Comparison of ENCODE assay signal across 35 cellular contexts in the genomic region with DNA sequence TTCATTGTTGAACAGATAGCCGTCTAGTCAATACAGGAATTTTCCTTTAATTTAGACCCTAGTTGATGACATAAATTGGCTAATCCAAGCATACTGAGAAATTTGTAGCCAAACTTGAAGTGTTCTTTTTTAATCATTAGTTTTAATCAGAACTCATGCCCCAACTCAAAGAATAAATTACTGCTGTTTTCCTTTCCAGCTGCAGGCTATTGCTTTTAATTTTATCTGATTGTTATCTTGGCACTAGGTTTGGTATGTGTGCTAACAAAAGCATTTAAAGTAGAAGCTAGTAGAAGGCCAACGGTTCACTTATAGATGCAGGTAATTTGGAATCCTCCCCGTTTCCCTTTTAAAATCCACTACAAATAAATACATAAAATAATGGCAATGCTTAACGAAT.
"Had no signal": no experiment of that assay in that cellular context is flagged by ENCODE, and none has a peak within 500 bp of the region (broad histone marks: within the 10 kb centered on the region; RNA-seq: fewer than 3 reads in every experiment).

No MANE protein-coding gene starts in this region.

- DNase-seq: Karpas-422, Kasumi-1, KG1, MG63, MM.1S, MV-4-11, NCI-H1048, NCI-H1092, NCI-H1092 treated with DMSO at 0.1 percent for 48 hours, NCI-H1105, NCI-H1105 treated with DMSO at 0.1 percent for 48 hours, NCI-H1417, NCI-H1417 treated with DMSO at 0.1 percent for 48 hours, NCI-H1436, NCI-H1436 treated with DMSO at 0.1 percent for 48 hours, NCI-H146, NCI-H1694, NCI-H1694 treated with DMSO at 0.1 percent for 48 hours, NCI-H187, NCI-H187 treated with DMSO at 0.1 percent for 48 hours, NCI-H1930, NCI-H2029, NCI-H2029 treated with DMSO at 0.1 percent for 48 hours, NCI-H2081, NCI-H2081 treated with DMSO at 0.1 percent for 48 hours, NCI-H2107, NCI-H2171, NCI-H2171 treated with DMSO at 0.1 percent for 48 hours, NCI-H2227 treated with DMSO at 0.1 percent for 48 hours, NCI-H226, NCI-H345, NCI-H446, NCI-H446 treated with DMSO at 0.1 percent for 48 hours, NCI-H510A had no signal

- H3K4me3 ChIP-seq: MG63 had no signal

- H3K9ac ChIP-seq: KMS-11 had no signal

- H3K9me3 ChIP-seq: MG63 had no signal

- H3K36me3 ChIP-seq: MG63 had no signal

- H3K4me2 ChIP-seq: KMS-11 had no signal

- H3K27ac ChIP-seq: KMS-11 had no signal

- H3K27me3 ChIP-seq: MG63 had no signal
